ENCODE assay signal across 19 cellular contexts in genomic region chr3:28615071-28615470, GRCh38.
DNase-seq lines count a peak whose midpoint lies in the region; ATAC-seq, FAIRE-seq and TF ChIP-seq lines count a peak whose summit lies in the region.
"Had no signal": no experiment of that assay in that cellular context is flagged by ENCODE, and none has a peak within 500 bp of the region (broad histone marks: within the 10 kb centered on the region; RNA-seq: fewer than 3 reads in every experiment).

No MANE protein-coding gene starts in this region.

- BruUV-seq in K562 (replicated peaks; lab: Mats Ljungman, UMichigan), result no TSS peak

- CTCF ChIA-PET in K562 (lab: Yijun Ruan, JAX; ENCODE audit: low intra/inter-chr PET ratio), result no interaction called here

- H3K9ac ChIP-seq in K562 (ENCODE audit: insufficient read depth in 1 of 2, low read depth in 2 of 2, low read length in 2 of 2), result no peak overlapping the region
- H3K9ac ChIP-seq: BLaER1 treated with 17β-estradiol and CSF1 and Interleukin-3, amounts not matched to agents 10 nM and 100 nM had no signal

- no peak for TF ChIP-seq RAD21 in K562 (CRISPR knock-in tag; conservative IDR thresholded peaks at IDR 0.05 in 1 of 2, IDR thresholded peaks at IDR 0.05 in 1 of 2)

- POLR2A ChIA-PET in K562 (lab: Yijun Ruan, JAX), result no interaction called here

- H3K36me3 ChIP-seq in K562 (ENCODE audit: control insufficient read depth, insufficient read depth, low read length), result no peaks in the 10 kb centered on the region
- H3K36me3 ChIP-seq: BLaER1 treated with 17β-estradiol and CSF1 and Interleukin-3, amounts not matched to agents 10 nM and 100 nM had no signal

- H3K79me2 ChIP-seq in K562 (ENCODE audit: control insufficient read depth, insufficient read depth, low read length), result no peaks in the 10 kb centered on the region

- no peak for FAIRE-seq in K562 (lab: Jason Lieb, UNC)
- FAIRE-seq: A549, G401.6, GM12891 had no signal

- no peaks in the 10 kb centered on the region for H3K27me3 ChIP-seq in K562 (ENCODE audit: control insufficient read depth in 2 of 2, insufficient read depth in 2 of 2, low read length in 2 of 2)
- H3K27me3 ChIP-seq: BLaER1 treated with 17β-estradiol and CSF1 and Interleukin-3, amounts not matched to agents 10 nM and 100 nM had no signal

- TF ChIP-seq CTCF in K562 (IDR thresholded peaks at IDR 0.05 in 2 of 3, conservative IDR thresholded peaks at IDR 0.05 in 1 of 3; ENCODE audit: insufficient read depth in 2 of 3, low read depth in 1 of 3, low read length in 3 of 3), result no peak

- H3K27ac ChIP-seq in K562 (ENCODE audit: extremely low read depth, low read depth, low read length), result no peak overlapping the region
- H3K27ac ChIP-seq: 22Rv1; A549; BLaER1 treated with 17β-estradiol and CSF1 and Interleukin-3, amounts not matched to agents 10 nM and 100 nM; C4-2B had no signal

- in situ Hi-C loops in K562 (cut with MboI), result no loop called here

- ATAC-seq in K562, result no peak
- peak; percentile 17 for ATAC-seq in left lobe of liver
- no peak for ATAC-seq in GM21515 (IDR thresholded peaks at IDR 0.05; ENCODE audit: unreplicated experiment)
- ATAC-seq: A549; CD8-positive, alpha-beta T cell had no signal

- H3K4me2 ChIP-seq in K562 (ENCODE audit: insufficient read depth, low read length), result no peak overlapping the region
- H3K4me2 ChIP-seq: A549; BLaER1 treated with 17β-estradiol and CSF1 and Interleukin-3, amounts not matched to agents 10 nM and 100 nM had no signal

- no peak overlapping the region for H3K4me3 ChIP-seq in K562
- H3K4me3 ChIP-seq: A549; BLaER1 treated with 17β-estradiol and CSF1 and Interleukin-3, amounts not matched to agents 10 nM and 100 nM had no signal

- DNase-seq in NCI-H748 (lab: John Stamatoyannopoulos, UW; ENCODE audit: unreplicated experiment) (peak; percentile 29), NCI-H748 treated with DMSO at 0.1 percent for 48 hours (lab: John Stamatoyannopoulos, UW) (no peak), COLO668 (lab: John Stamatoyannopoulos, UW; ENCODE audit: unreplicated experiment) (peak; percentile 2), K562 (ENCODE audit: extremely low read depth in 1 of 4, low spot score in 3 of 4) (no peak), left lobe of liver (ENCODE audit: low spot score) (no peak)
- DNase-seq in activated naive CD4-positive, alpha-beta T cell (lab: John Stamatoyannopoulos, UW), result no peak
- DNase-seq: AML-193; CD4-positive, alpha-beta T cell; CD8-positive, alpha-beta T cell; COR-L47; DMS79 treated with DMSO at 0.1 percent for 48 hours; GF-D8 had no signal

- TF ChIP-seq EP300 in K562 (IDR thresholded peaks at IDR 0.05; ENCODE audit: low read length), result no peak

- no peaks in the 10 kb centered on the region for H3K9me1 ChIP-seq in K562 (ENCODE audit: control insufficient read depth, insufficient read depth, low read length)

- H3K4me1 ChIP-seq in K562 (replicated peaks in 1 of 2; ENCODE audit: control insufficient read depth in 2 of 2, insufficient read depth in 2 of 2, low read length in 2 of 2), result no peaks in the 10 kb centered on the region
- H3K4me1 ChIP-seq: A549; BLaER1 treated with 17β-estradiol and CSF1 and Interleukin-3, amounts not matched to agents 10 nM and 100 nM had no signal

- 2% methylated on average over 5 of the region's 5 CpGs for WGBS in K562 (ENCODE audit: insufficient coverage, low coverage, missing lambda C conversion rate)

- intact Hi-C loops in K562 (cut with micrococcal nuclease), result no loop called here

- no peaks in the 10 kb centered on the region for H4K20me1 ChIP-seq in K562 (replicated peaks; ENCODE audit: control insufficient read depth, insufficient read depth, low read length)
- H4K20me1 ChIP-seq: BLaER1 treated with 17β-estradiol and CSF1 and Interleukin-3, amounts not matched to agents 10 nM and 100 nM had no signal

- no peaks in the 10 kb centered on the region for H3K9me3 ChIP-seq in K562 (replicated peaks; ENCODE audit: control insufficient read depth, insufficient read depth, low read depth, low read length)
- H3K9me3 ChIP-seq: A549; BLaER1 treated with 17β-estradiol and CSF1 and Interleukin-3, amounts not matched to agents 10 nM and 100 nM had no signal

- no peak for TF ChIP-seq POLR2A in K562 (conservative IDR thresholded peaks at IDR 0.05)

- no peak overlapping the region for H2AFZ ChIP-seq in K562 (ENCODE audit: low read depth, low read length)

TF ChIP-seq in K562, 482 proteins besides CTCF, POLR2A, EP300 and RAD21:
- TF ChIP-seq CEBPB (tag; IDR thresholded peaks at IDR 0.05) (0 out of 2 replicates have a peak, but pooled peaks have one; percentile 9), GTF2B (IDR thresholded peaks at IDR 0.05; ENCODE audit: extremely low read depth, insufficient read length) (no peak)

Comparison
In these comparisons a context has a peak if more than half of its experiments do, and no peak if none do; other contexts are left out.
1. DNase-seq: peak in NCI-H748 (single experiment) and COLO668 (single experiment); none in NCI-H748 treated with DMSO at 0.1 percent for 48 hours (single experiment), K562 (0 of 4), left lobe of liver (single experiment) and activated naive CD4-positive, alpha-beta T cell (0 of 4).